8 cellular contexts compared by ENCODE assay signal in genomic region chr21:39313042-39313456, GRCh38. TPM values are rescaled to one million over a fixed set of nuclear protein-coding genes. Genes with fewer than 3 reads are reported as not detected.
DNase-seq lines count a peak whose midpoint lies in the region; ATAC-seq and TF ChIP-seq lines count a peak whose summit lies in the region.

No MANE protein-coding gene starts in this region.

- ATAC-seq in GM18909 (IDR thresholded peaks at IDR 0.05; ENCODE audit: poor library complexity, unreplicated experiment), result peak; percentile 1
- peak; percentile 13 for ATAC-seq in HG03520 (IDR thresholded peaks at IDR 0.05; ENCODE audit: unreplicated experiment)
- no peak for ATAC-seq in GM18873 (IDR thresholded peaks at IDR 0.05; ENCODE audit: low FRiP score, unreplicated experiment)

- peaks cover 43% of the 10 kb centered on the region for H3K79me2 ChIP-seq in osteoblast (ENCODE audit: insufficient read depth, low read length)

- H3K27ac ChIP-seq in osteoblast (ENCODE audit: low read depth, low read length), result no peak overlapping the region

- H3K4me3 ChIP-seq in AG10803 (ENCODE audit: low read length) (peak overlapping the region; percentile 78), fibroblast of pulmonary artery (replicated peaks; ENCODE audit: low read depth, low read length) (peak overlapping the region; percentile 74), osteoblast (ENCODE audit: insufficient read depth, low read length) (peak overlapping the region; percentile 88)

- H3K4me1 ChIP-seq in osteoblast (ENCODE audit: insufficient read depth, low read length), result peaks cover 8% of the 10 kb centered on the region

- H3K36me3 ChIP-seq in osteoblast (ENCODE audit: insufficient read depth, low read length), result peaks cover 18% of the 10 kb centered on the region

- H3K9me3 ChIP-seq in osteoblast (ENCODE audit: low read depth, low read length), result no peaks in the 10 kb centered on the region

- peak overlapping the region; percentile 63 for H3K4me2 ChIP-seq in osteoblast (ENCODE audit: insufficient read depth, low read length)

- no peak overlapping the region for H2AFZ ChIP-seq in osteoblast (ENCODE audit: low read length)

- peaks cover 13% of the 10 kb centered on the region for H4K20me1 ChIP-seq in osteoblast (ENCODE audit: insufficient read depth, low read length)

- no peak for DNase-seq in AG10803 (ENCODE audit: low read depth)
- DNase-seq in activated CD4-positive, alpha-beta T cell treated with anti-CD3 and anti-CD28 coated beads, Interleukin-2, amount 50 U/mL, for 48 hours, result peak; percentile 33 to 61
- no peak for DNase-seq in fibroblast of pulmonary artery (ENCODE audit: low read depth)
- peak; percentile 80 for DNase-seq in osteoblast (ENCODE audit: insufficient read length, low spot score, missing footprints)
- no peak for DNase-seq in KG1 (lab: John Stamatoyannopoulos, UW)

- H3K27me3 ChIP-seq in osteoblast (ENCODE audit: insufficient read depth, low read length), result no peaks in the 10 kb centered on the region

- TF ChIP-seq CTCF in AG10803 (conservative IDR thresholded peaks at IDR 0.05; ENCODE audit: low read length) (no peak), fibroblast of pulmonary artery (IDR thresholded peaks at IDR 0.05; ENCODE audit: low read length, missing control alignments) (no peak), osteoblast (IDR thresholded peaks at IDR 0.05; ENCODE audit: extremely low read depth, low read depth, low read length) (no peak)

RNA-seq across cellular contexts. Expression of gene BRWD1, which starts 0.4 kb away (rescaled TPM):
- 71.3 and 71.9 TPM in 2 replicates for total RNA-seq in osteoblast

RNA-seq across cellular contexts. Expression of gene HMGN1, which starts 35.8 kb away (rescaled TPM):
- 130 and 154 TPM in 2 replicates for total RNA-seq in osteoblast

Comparison
In these comparisons a context has a peak if more than half of its experiments do, and no peak if none do; other contexts are left out.
1. DNase-seq: peak in activated CD4-positive, alpha-beta T cell treated with anti-CD3 and anti-CD28 coated beads, Interleukin-2, amount 50 U/mL, for 48 hours (2 of 2) and osteoblast (single experiment); none in AG10803 (single experiment), fibroblast of pulmonary artery (single experiment) and KG1 (single experiment).
2. Peak in every context shown above with its lines, with median percentiles within 50 percentile points of each other: H3K4me3 ChIP-seq.